ENCODE assay signal across 9 cellular contexts in the genomic region with DNA sequence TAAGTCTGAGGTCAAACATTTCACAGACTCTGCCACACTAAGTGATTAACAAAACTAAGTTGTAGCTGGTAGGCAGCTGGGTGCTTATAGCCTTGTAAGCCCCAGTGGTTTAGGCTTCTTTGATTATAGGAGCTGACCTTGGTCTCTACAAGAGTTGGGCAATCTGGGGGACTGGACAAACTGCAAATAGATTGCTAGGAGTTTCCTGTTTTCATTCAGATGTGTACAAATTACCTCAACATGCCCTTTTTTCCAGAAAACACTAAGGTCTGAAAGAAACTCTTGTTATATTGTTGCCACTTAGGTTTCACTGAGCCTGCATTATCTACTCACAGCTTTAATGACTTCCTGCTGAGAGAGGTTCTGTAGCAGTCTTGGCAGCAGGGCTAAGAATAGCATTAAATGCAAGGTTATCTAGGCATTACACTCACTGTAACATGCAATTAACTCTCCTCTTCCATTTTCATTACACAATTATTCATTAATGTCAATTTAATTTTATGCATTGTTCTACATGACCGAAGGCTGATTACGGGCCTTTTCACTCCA.
A peak's percentile ranks its signal among the peaks of the same experiment; 100 is the strongest.
DNase-seq lines count a peak whose midpoint lies in the region; ATAC-seq and TF ChIP-seq lines count a peak whose summit lies in the region.
"Had no signal": no experiment of that assay in that cellular context is flagged by ENCODE, and none has a peak within 500 bp of the region (broad histone marks: within the 10 kb centered on the region; RNA-seq: fewer than 3 reads in every experiment).

No MANE protein-coding gene starts in this region.

- H3K27me3 ChIP-seq in HUES64 (ENCODE audit: insufficient read depth, low read length) (no peaks in the 10 kb centered on the region), body of pancreas (no peaks in the 10 kb centered on the region)
- H3K27me3 ChIP-seq: right atrium auricular region had no signal

- POLR2A ChIA-PET in activated CD4-positive, alpha-beta memory T cell treated with anti-CD3 and anti-CD28 coated beads for 36 hours (lab: Charles Lee) = no interaction called here

- no peak overlapping the region for H3K4me3 ChIP-seq in HUES64 (ENCODE audit: low read length)
- H3K4me3 ChIP-seq in body of pancreas = no peak overlapping the region
- H3K4me3 ChIP-seq: right atrium auricular region had no signal

- WGBS in HUES64 = 52% methylated on average over 2 of the region's 2 CpGs
- WGBS in body of pancreas, 2 donors = 49 to 66% methylated on average over 2 of the region's 2 CpGs

- no peak for TF ChIP-seq CTCF in body of pancreas (IDR thresholded peaks at IDR 0.05)

- peak; percentile 68 for DNase-seq in NCI-H2227 treated with DMSO at 0.1 percent for 48 hours (lab: John Stamatoyannopoulos, UW)
- DNase-seq in body of pancreas = no peak
- DNase-seq in retina = peak; percentile 51
- no peak for DNase-seq in NCI-H146 (lab: John Stamatoyannopoulos, UW)
- no peak for DNase-seq in 8988T
- DNase-seq in activated CD4-positive, alpha-beta memory T cell treated with anti-CD3 and anti-CD28 coated beads for 36 hours = no peak
- DNase-seq: DMS 273 treated with DMSO at 0.1 percent for 48 hours had no signal

- H3K36me3 ChIP-seq in HUES64 (ENCODE audit: insufficient read depth, low read length) (no peaks in the 10 kb centered on the region), body of pancreas (replicated peaks in 1 of 2; ENCODE audit: insufficient read depth in 1 of 2, low read depth in 2 of 2) (no peaks in the 10 kb centered on the region)
- H3K36me3 ChIP-seq: right atrium auricular region had no signal

- no peaks in the 10 kb centered on the region for H3K9me3 Mint-ChIP-seq in activated CD4-positive, alpha-beta memory T cell treated with anti-CD3 and anti-CD28 coated beads for 36 hours

- intact Hi-C loops in body of pancreas (cut with DNase I) = no loop called here
- intact Hi-C loops in activated CD4-positive, alpha-beta memory T cell treated with anti-CD3 and anti-CD28 coated beads for 36 hours (cut with micrococcal nuclease) = no loop called here

- CTCF ChIA-PET in activated CD4-positive, alpha-beta memory T cell treated with anti-CD3 and anti-CD28 coated beads for 36 hours (lab: Charles Lee) = no interaction called here

- ATAC-seq in body of pancreas = peak; percentile 21

- peaks cover 12% of the 10 kb centered on the region for H3K9me3 ChIP-seq in HUES64 (ENCODE audit: insufficient read depth, low read depth, low read length)
- no peaks in the 10 kb centered on the region for H3K9me3 ChIP-seq in body of pancreas
- H3K9me3 ChIP-seq: right atrium auricular region had no signal

- H3K4me3 Mint-ChIP-seq in activated CD4-positive, alpha-beta memory T cell treated with anti-CD3 and anti-CD28 coated beads for 36 hours = no peak overlapping the region

- H3K27me3 Mint-ChIP-seq in activated CD4-positive, alpha-beta memory T cell treated with anti-CD3 and anti-CD28 coated beads for 36 hours = no peaks in the 10 kb centered on the region

- peaks cover 48% of the 10 kb centered on the region for H3K4me1 ChIP-seq in HUES64 (ENCODE audit: insufficient read depth, low read length)
- H3K4me1 ChIP-seq in body of pancreas = no peaks in the 10 kb centered on the region

- no peak overlapping the region for H3K27ac Mint-ChIP-seq in activated CD4-positive, alpha-beta memory T cell treated with anti-CD3 and anti-CD28 coated beads for 36 hours

- TF ChIP-seq POLR2A in body of pancreas (IDR thresholded peaks at IDR 0.05) = no peak

- H3K36me3 Mint-ChIP-seq in activated CD4-positive, alpha-beta memory T cell treated with anti-CD3 and anti-CD28 coated beads for 36 hours = no peaks in the 10 kb centered on the region

- H3K27ac ChIP-seq in HUES64 (ENCODE audit: low read depth, low read length) (peak overlapping the region; percentile 83), body of pancreas (no peak overlapping the region)
- H3K27ac ChIP-seq: right atrium auricular region had no signal

- no peaks in the 10 kb centered on the region for H3K4me1 Mint-ChIP-seq in activated CD4-positive, alpha-beta memory T cell treated with anti-CD3 and anti-CD28 coated beads for 36 hours (ENCODE audit: low read depth)

- H3K9ac ChIP-seq in HUES64 (ENCODE audit: low read depth, low read length) = no peak overlapping the region

Comparison
In these comparisons a context has a peak if more than half of its experiments do, and no peak if none do; other contexts are left out.
1. DNase-seq: peak in NCI-H2227 treated with DMSO at 0.1 percent for 48 hours (single experiment) and retina (single experiment); none in body of pancreas (0 of 4), NCI-H146 (single experiment), 8988T (single experiment) and activated CD4-positive, alpha-beta memory T cell treated with anti-CD3 and anti-CD28 coated beads for 36 hours (single experiment).